ENCODE assay signal across 21 cellular contexts in genomic region chr7:30997316-30997715, GRCh38. TPM values are rescaled to one million over a fixed set of nuclear protein-coding genes. Genes with fewer than 3 reads are reported as not detected.
"Had no signal": no experiment of that assay in that cellular context is flagged by ENCODE, and none has a peak within 500 bp of the region (broad histone marks: within the 10 kb centered on the region; RNA-seq: fewer than 3 reads in every experiment).

No MANE protein-coding gene starts in this region.

- H3K27ac Mint-ChIP-seq: activated CD4-positive, alpha-beta T cell treated with anti-CD3 and anti-CD28 coated beads for 36 hours; activated naive CD4-positive, alpha-beta T cell treated with anti-CD3 and anti-CD28 coated beads, Interleukin-2, amount 50 U/mL, for 24 hours; naive B cell; stimulated activated memory B cell treated with anti-CD40 and anti-IgM and Interleukin-4, amounts not matched to agents 10 μg/mL and 1 μg/mL and 100 μg/mL, for 72 hours; T-helper 2 cell treated with Interferon-gamma antibody and Interleukin-4, amounts not matched to agents 5 μg/mL and 100 μg/mL, for 36 hours; WTC11 had no signal

- H3K27me3 Mint-ChIP-seq: activated naive CD4-positive, alpha-beta T cell treated with anti-CD3 and anti-CD28 coated beads, Interleukin-2, amount 50 U/mL, for 24 hours had no signal

- H3K36me3 Mint-ChIP-seq: activated naive CD4-positive, alpha-beta T cell treated with anti-CD3 and anti-CD28 coated beads, Interleukin-2, amount 50 U/mL, for 24 hours; naive B cell; stimulated activated memory B cell treated with anti-CD40 and anti-IgM and Interleukin-4, amounts not matched to agents 10 μg/mL and 1 μg/mL and 100 μg/mL, for 72 hours had no signal

- H3K9me3 Mint-ChIP-seq: activated naive CD4-positive, alpha-beta T cell treated with anti-CD3 and anti-CD28 coated beads, Interleukin-2, amount 50 U/mL, for 24 hours; stimulated activated memory B cell treated with anti-CD40 and anti-IgM and Interleukin-4, amounts not matched to agents 10 μg/mL and 1 μg/mL and 100 μg/mL, for 72 hours; T-helper 2 cell treated with Interferon-gamma antibody and Interleukin-4, amounts not matched to agents 5 μg/mL and 100 μg/mL, for 36 hours had no signal

- H3K4me1 Mint-ChIP-seq: activated CD4-positive, alpha-beta T cell treated with anti-CD3 and anti-CD28 coated beads for 36 hours; activated naive CD4-positive, alpha-beta T cell treated with anti-CD3 and anti-CD28 coated beads, Interleukin-2, amount 50 U/mL, for 24 hours; naive B cell; stimulated activated memory B cell treated with anti-CD40 and anti-IgM and Interleukin-4, amounts not matched to agents 10 μg/mL and 1 μg/mL and 100 μg/mL, for 72 hours had no signal

- H3K4me3 Mint-ChIP-seq: activated CD4-positive, alpha-beta T cell treated with anti-CD3 and anti-CD28 coated beads for 36 hours; activated naive CD4-positive, alpha-beta T cell treated with anti-CD3 and anti-CD28 coated beads, Interleukin-2, amount 50 U/mL, for 24 hours; naive B cell; stimulated activated memory B cell treated with anti-CD40 and anti-IgM and Interleukin-4, amounts not matched to agents 10 μg/mL and 1 μg/mL and 100 μg/mL, for 72 hours; T-helper 2 cell treated with Interferon-gamma antibody and Interleukin-4, amounts not matched to agents 5 μg/mL and 100 μg/mL, for 36 hours; WTC11 had no signal

- DNase-seq: activated CD4-positive, alpha-beta T cell treated with anti-CD3 and anti-CD28 coated beads for 36 hours; activated CD4-positive, alpha-beta T cell treated with anti-CD3 and anti-CD28 coated beads, Interleukin-2, amount 50 U/mL, for 48 hours; activated gamma-delta T cell; gastrocnemius medialis; head of caudate nucleus; kidney; left lung; naive B cell; right lobe of liver; stimulated activated CD4-positive, alpha-beta T cell treated with anti-CD3 and anti-CD28 coated beads, Interleukin-4, amount 100 ng/mL, for 4 hours; thyroid gland had no signal

- H3K4me3 ChIP-seq: coronary artery, gastrocnemius medialis, left lung, pancreas, right lobe of liver, thyroid gland had no signal

- H3K27ac ChIP-seq: coronary artery, gastrocnemius medialis, left lung, pancreas, right lobe of liver, thyroid gland had no signal

- ATAC-seq: activated CD4-positive, alpha-beta T cell treated with anti-CD3 and anti-CD28 coated beads for 36 hours; gastrocnemius medialis; left lung; pancreas; right lobe of liver; stimulated activated memory B cell treated with anti-CD40 and anti-IgM and Interleukin-4, amounts not matched to agents 10 μg/mL and 1 μg/mL and 100 μg/mL, for 72 hours; WTC11 had no signal

- H3K4me1 ChIP-seq: gastrocnemius medialis, left lung, pancreas, right lobe of liver, thyroid gland had no signal

- H3K27me3 ChIP-seq: gastrocnemius medialis, left lung, pancreas, right lobe of liver, thyroid gland had no signal

- H3K9me3 ChIP-seq: gastrocnemius medialis, left lung, pancreas, right lobe of liver, thyroid gland had no signal

- H3K36me3 ChIP-seq: gastrocnemius medialis, left lung, pancreas, right lobe of liver, thyroid gland had no signal

RNA-seq across cellular contexts. Expression of gene GHRHR, which starts 33.6 kb away (rescaled TPM):
- total RNA-seq: activated CD4-positive, alpha-beta T cell treated with anti-CD3 and anti-CD28 coated beads for 36 hours; epithelial cell of proximal tubule; gastrocnemius medialis; kidney; left lung; mononuclear cell; subcutaneous adipose tissue; ureter had no signal

RNA-seq across cellular contexts. Expression of gene ADCYAP1R1, which starts 54.8 kb away (rescaled TPM):
- total RNA-seq: activated CD4-positive, alpha-beta T cell treated with anti-CD3 and anti-CD28 coated beads for 36 hours; epithelial cell of proximal tubule; kidney had no signal
